ENCODE assay signal across 2 cellular contexts in genomic region chr19:51751655-51752054, GRCh38.
TF ChIP-seq lines count a peak whose summit lies in the region.

FPR1 (minus strand) TSS chr19:51751878; CDS start chr19:51746994, 4,884 bp downstream.

TF ChIP-seq in liver, 16 proteins besides CTCF, POLR2A, EP300 and RAD21 (continued from another document):
- TF ChIP-seq GABPA (IDR thresholded peaks at IDR 0.05 in 1 of 2, conservative IDR thresholded peaks at IDR 0.05 in 1 of 2) (no peak), ZBTB33 (IDR thresholded peaks at IDR 0.05) (no peak), HNF4G (IDR thresholded peaks at IDR 0.05) (no peak), JUND (IDR thresholded peaks at IDR 0.05) (no peak)

TF ChIP-seq in HepG2, 621 proteins besides CTCF, POLR2A, EP300 and RAD21 (continued from another document):
- TF ChIP-seq ATF6 (CRISPR knock-in tag; conservative IDR thresholded peaks at IDR 0.05) = no peak
- no peak for TF ChIP-seq ZNF782 (CRISPR knock-in tag; IDR thresholded peaks at IDR 0.05; ENCODE audit: borderline replicate concordance)
- TF ChIP-seq NFKBIZ (CRISPR knock-in tag; IDR thresholded peaks at IDR 0.05) = no peak
TF ChIP-seq in HepG2: peak in this region for 0.
